ENCODE assay signal across 8 cellular contexts in genomic region chr9:4986291-4986690, GRCh38. TPM values are rescaled to one million over a fixed set of nuclear protein-coding genes. Genes with fewer than 3 reads are reported as not detected.
DNase-seq lines count a peak whose midpoint lies in the region; TF ChIP-seq lines count a peak whose summit lies in the region.

No MANE protein-coding gene starts in this region.

- TF ChIP-seq POLR2A in esophagus muscularis mucosa (IDR thresholded peaks at IDR 0.05; ENCODE audit: low read depth), result no peak

- peaks cover 24 to 54% (median 51%) of the 10 kb centered on the region in 4 donors for H3K4me1 ChIP-seq in esophagus muscularis mucosa

- H3K27me3 ChIP-seq in esophagus muscularis mucosa, result no peaks in the 10 kb centered on the region

- peak; percentile 3 for DNase-seq in RKO (ENCODE audit: low spot score)
- DNase-seq in esophagus muscularis mucosa (ENCODE audit: extremely low spot score), result no peak
- peak; percentile 26 for DNase-seq in renal cortical epithelial cell (ENCODE audit: low read depth)
- DNase-seq in inferior parietal cortex (ENCODE audit: extremely low spot score), result no peak
- no peak for DNase-seq in mucosa of gallbladder (ENCODE audit: low spot score)
- no peak for DNase-seq in DMS 273 treated with DMSO at 0.1 percent for 48 hours (lab: John Stamatoyannopoulos, UW)
- DNase-seq in NOMO-1 treated with DMSO at 0.1 percent for 48 hours (lab: John Stamatoyannopoulos, UW; ENCODE audit: unreplicated experiment), result no peak

- H3K4me3 ChIP-seq in GM08714 (ENCODE audit: low read length) (peak overlapping the region; percentile 88), esophagus muscularis mucosa (peak overlapping the region; percentile 80 to 90 (median 86))

- TF ChIP-seq CTCF in esophagus muscularis mucosa (IDR thresholded peaks at IDR 0.05), result no peak

- H3K36me3 ChIP-seq in esophagus muscularis mucosa, result no peaks in the 10 kb centered on the region

- intact Hi-C loops in esophagus muscularis mucosa (cut with DNase I), result loop anchor here (2.0 to 10.0 kb wide), 4 partner anchors 89 to 321 kb away; partner anchors contain the start of genes PLPP6, RCL1 and SPATA6L

- TF ChIP-seq EP300 in esophagus muscularis mucosa (IDR thresholded peaks at IDR 0.05), result no peak

- peak overlapping the region; percentile 96 to 99 (median 98) for H3K27ac ChIP-seq in esophagus muscularis mucosa (replicated peaks in 1 of 4)

- H3K9me3 ChIP-seq in esophagus muscularis mucosa, result no peaks in the 10 kb centered on the region

- WGBS in esophagus muscularis mucosa, result 7% methylated on average over 3 of the region's 3 CpGs

RNA-seq across cellular contexts. Expression of gene JAK2, which starts 1.2 kb away (rescaled TPM):
- total RNA-seq in esophagus muscularis mucosa, result 10 to 100 TPM; 27.0 to 47.8 (median 35.1) TPM
- total RNA-seq in renal cortical epithelial cell, result 6.3 and 12.0 TPM in 2 replicates
- 20.2 TPM for total RNA-seq in mucosa of gallbladder

Comparison
In these comparisons a context has a peak if more than half of its experiments do, and no peak if none do; other contexts are left out.
1. DNase-seq: peak in RKO (single experiment) and renal cortical epithelial cell (single experiment); none in esophagus muscularis mucosa (single experiment), inferior parietal cortex (single experiment), mucosa of gallbladder (single experiment), DMS 273 treated with DMSO at 0.1 percent for 48 hours (single experiment) and NOMO-1 treated with DMSO at 0.1 percent for 48 hours (single experiment).